Comparison of ENCODE assay signal across 9 cellular contexts in the genomic region with DNA sequence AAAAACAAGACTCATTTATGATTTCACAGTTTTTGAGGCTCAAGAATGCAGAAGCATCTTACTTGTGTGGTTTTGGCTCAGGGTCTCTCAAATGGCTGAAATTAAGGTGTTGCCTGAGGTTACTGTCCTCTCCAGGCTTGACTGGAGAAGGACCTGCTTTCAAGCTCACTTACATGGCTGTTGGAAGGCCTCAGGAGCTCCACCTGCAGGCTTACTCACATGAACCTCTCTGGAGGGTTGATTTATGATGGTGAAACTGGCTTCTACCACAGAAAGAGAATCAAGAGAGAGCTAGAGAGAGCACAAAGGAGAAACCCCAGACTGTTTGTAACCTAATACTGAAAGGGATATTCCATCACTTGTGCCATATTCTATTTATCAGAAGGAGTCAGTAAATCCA. TPM values are rescaled to one million over a fixed set of nuclear protein-coding genes. Genes with fewer than 3 reads are reported as not detected.
A peak's percentile ranks its signal among the peaks of the same experiment; 100 is the strongest.
DNase-seq lines count a peak whose midpoint lies in the region; ATAC-seq and TF ChIP-seq lines count a peak whose summit lies in the region.
"Had no signal": no experiment of that assay in that cellular context is flagged by ENCODE, and none has a peak within 500 bp of the region (broad histone marks: within the 10 kb centered on the region; RNA-seq: fewer than 3 reads in every experiment).

No MANE protein-coding gene starts in this region.

- ATAC-seq in HG02938 (IDR thresholded peaks at IDR 0.05; ENCODE audit: unreplicated experiment) = peak; percentile 75
- peak; percentile 78 to 86 (median 82) for ATAC-seq in right lobe of liver
- ATAC-seq in upper lobe of right lung = no peak
- ATAC-seq in HG03520 (IDR thresholded peaks at IDR 0.05; ENCODE audit: unreplicated experiment) = no peak
- ATAC-seq in GM19467 (IDR thresholded peaks at IDR 0.05; ENCODE audit: unreplicated experiment) = no peak

- peak; percentile 41 for TF ChIP-seq RAD21 in SK-N-SH (IDR thresholded peaks at IDR 0.05; ENCODE audit: low read length)

- H3K36me3 ChIP-seq in SK-N-SH (replicated peaks in 1 of 2; ENCODE audit: control insufficient read depth in 1 of 2, insufficient read depth in 2 of 2, low read length in 1 of 2) (no peaks in the 10 kb centered on the region), right lobe of liver (no peaks in the 10 kb centered on the region), upper lobe of right lung (no peaks in the 10 kb centered on the region)

- no peak overlapping the region for H2AFZ ChIP-seq in SK-N-SH (ENCODE audit: low read depth)

- H3K4me3 ChIP-seq in SK-N-SH (ENCODE audit: low read depth in 2 of 2, low read length in 1 of 2) = no peak overlapping the region
- no peak overlapping the region for H3K4me3 ChIP-seq in right lobe of liver
- H3K4me3 ChIP-seq in upper lobe of right lung = no peak overlapping the region
- H3K4me3 ChIP-seq: skin epidermis had no signal

- TF ChIP-seq CTCF in SK-N-SH (IDR thresholded peaks at IDR 0.05) (peak; percentile 51), right lobe of liver (IDR thresholded peaks at IDR 0.05) (peak; percentile 46 to 56 (median 48)), upper lobe of right lung (IDR thresholded peaks at IDR 0.05) (no peak)

- POLR2A ChIA-PET in SK-N-SH (lab: Yijun Ruan, JAX) = no interaction called here

- peak; percentile 15 for DNase-seq in NCI-H345 (lab: John Stamatoyannopoulos, UW)
- no peak for DNase-seq in NCI-H345 treated with DMSO at 0.1 percent for 48 hours (lab: John Stamatoyannopoulos, UW; ENCODE audit: unreplicated experiment)
- peak; percentile 4 for DNase-seq in SK-N-SH
- peak in 1 of 3 donors; percentile 27 for DNase-seq in right lobe of liver
- DNase-seq in upper lobe of right lung = no peak

- H3K9me2 ChIP-seq in SK-N-SH = no peaks in the 10 kb centered on the region

- H3K9ac ChIP-seq in SK-N-SH = no peak overlapping the region

- CTCF ChIA-PET in SK-N-SH (lab: Yijun Ruan, JAX) = interaction anchor here (1.2 kb wide), 1 partner anchor 9 kb away, joined by 3 read pairs; no protein-coding TSS in a partner anchor

- no peaks in the 10 kb centered on the region for H3F3A ChIP-seq in SK-N-SH (replicated peaks; ENCODE audit: insufficient read depth)

- no peak for TF ChIP-seq POLR2A in right lobe of liver (IDR thresholded peaks at IDR 0.05)

- H3K27me3 ChIP-seq in SK-N-SH (ENCODE audit: insufficient read depth) (no peaks in the 10 kb centered on the region), right lobe of liver (no peaks in the 10 kb centered on the region), upper lobe of right lung (peaks cover 17% of the 10 kb centered on the region)

- H3K9me3 ChIP-seq in SK-N-SH (no peaks in the 10 kb centered on the region), right lobe of liver (no peaks in the 10 kb centered on the region), upper lobe of right lung (no peaks in the 10 kb centered on the region)

- no peaks in the 10 kb centered on the region for H3K4me1 ChIP-seq in SK-N-SH (ENCODE audit: control insufficient read depth in 1 of 2, insufficient read depth in 2 of 2, low read depth in 1 of 2, low read length in 1 of 2)
- no peaks in the 10 kb centered on the region for H3K4me1 ChIP-seq in right lobe of liver
- no peaks in the 10 kb centered on the region for H3K4me1 ChIP-seq in upper lobe of right lung

- H3K4me2 ChIP-seq in SK-N-SH = no peak overlapping the region

- no peaks in the 10 kb centered on the region for H4K20me1 ChIP-seq in SK-N-SH (ENCODE audit: insufficient read depth)

- intact Hi-C loops in right lobe of liver (cut with DNase I) = no loop called here
- intact Hi-C loops in upper lobe of right lung (cut with DNase I) = no loop called here

- H3K79me2 ChIP-seq in SK-N-SH (ENCODE audit: insufficient read depth) = no peaks in the 10 kb centered on the region

- no peak for TF ChIP-seq EP300 in SK-N-SH (IDR thresholded peaks at IDR 0.05; ENCODE audit: borderline replicate concordance in 1 of 2, low read depth in 1 of 2, low read length in 1 of 2)

- H3K27ac ChIP-seq in SK-N-SH (ENCODE audit: low read depth in 2 of 2, low read length in 1 of 2) (no peak overlapping the region), right lobe of liver (no peak overlapping the region), upper lobe of right lung (no peak overlapping the region)
- H3K27ac ChIP-seq: skin epidermis had no signal

TF ChIP-seq in SK-N-SH, 30 proteins besides CTCF, POLR2A, EP300 and RAD21:
- TF ChIP-seq, protein P1, sequence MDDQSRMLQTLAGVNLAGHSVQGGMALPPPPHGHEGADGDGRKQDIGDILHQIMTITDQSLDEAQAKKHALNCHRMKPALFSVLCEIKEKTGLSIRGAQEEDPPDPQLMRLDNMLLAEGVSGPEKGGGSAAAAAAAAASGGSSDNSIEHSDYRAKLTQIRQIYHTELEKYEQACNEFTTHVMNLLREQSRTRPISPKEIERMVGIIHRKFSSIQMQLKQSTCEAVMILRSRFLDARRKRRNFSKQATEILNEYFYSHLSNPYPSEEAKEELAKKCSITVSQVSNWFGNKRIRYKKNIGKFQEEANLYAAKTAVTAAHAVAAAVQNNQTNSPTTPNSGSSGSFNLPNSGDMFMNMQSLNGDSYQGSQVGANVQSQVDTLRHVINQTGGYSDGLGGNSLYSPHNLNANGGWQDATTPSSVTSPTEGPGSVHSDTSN (IDR thresholded peaks at IDR 0.05) = no peak
- TF ChIP-seq, protein P2, sequence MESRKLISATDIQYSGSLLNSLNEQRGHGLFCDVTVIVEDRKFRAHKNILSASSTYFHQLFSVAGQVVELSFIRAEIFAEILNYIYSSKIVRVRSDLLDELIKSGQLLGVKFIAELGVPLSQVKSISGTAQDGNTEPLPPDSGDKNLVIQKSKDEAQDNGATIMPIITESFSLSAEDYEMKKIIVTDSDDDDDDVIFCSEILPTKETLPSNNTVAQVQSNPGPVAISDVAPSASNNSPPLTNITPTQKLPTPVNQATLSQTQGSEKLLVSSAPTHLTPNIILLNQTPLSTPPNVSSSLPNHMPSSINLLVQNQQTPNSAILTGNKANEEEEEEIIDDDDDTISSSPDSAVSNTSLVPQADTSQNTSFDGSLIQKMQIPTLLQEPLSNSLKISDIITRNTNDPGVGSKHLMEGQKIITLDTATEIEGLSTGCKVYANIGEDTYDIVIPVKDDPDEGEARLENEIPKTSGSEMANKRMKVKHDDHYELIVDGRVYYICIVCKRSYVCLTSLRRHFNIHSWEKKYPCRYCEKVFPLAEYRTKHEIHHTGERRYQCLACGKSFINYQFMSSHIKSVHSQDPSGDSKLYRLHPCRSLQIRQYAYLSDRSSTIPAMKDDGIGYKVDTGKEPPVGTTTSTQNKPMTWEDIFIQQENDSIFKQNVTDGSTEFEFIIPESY (IDR thresholded peaks at IDR 0.05; ENCODE audit: borderline replicate concordance, low read depth) = no peak
- TF ChIP-seq, protein P3, sequence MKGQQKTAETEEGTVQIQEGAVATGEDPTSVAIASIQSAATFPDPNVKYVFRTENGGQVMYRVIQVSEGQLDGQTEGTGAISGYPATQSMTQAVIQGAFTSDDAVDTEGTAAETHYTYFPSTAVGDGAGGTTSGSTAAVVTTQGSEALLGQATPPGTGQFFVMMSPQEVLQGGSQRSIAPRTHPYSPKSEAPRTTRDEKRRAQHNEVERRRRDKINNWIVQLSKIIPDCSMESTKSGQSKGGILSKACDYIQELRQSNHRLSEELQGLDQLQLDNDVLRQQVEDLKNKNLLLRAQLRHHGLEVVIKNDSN (IDR thresholded peaks at IDR 0.05; ENCODE audit: borderline replicate concordance, low read depth) = no peak
- TF ChIP-seq GATA2 (CRISPR knock-in tag; IDR thresholded peaks at IDR 0.05) (no peak), CHD2 (IDR thresholded peaks at IDR 0.05; ENCODE audit: low read length, partially characterized antibody) (no peak), RXRA (IDR thresholded peaks at IDR 0.05; ENCODE audit: borderline replicate concordance, low read depth) (no peak), FOSL2 (IDR thresholded peaks at IDR 0.05; ENCODE audit: borderline replicate concordance, low read depth) (no peak), GABPA (IDR thresholded peaks at IDR 0.05; ENCODE audit: low read depth) (no peak), JUND (IDR thresholded peaks at IDR 0.05) (no peak)

RNA-seq across cellular contexts. Expression of a gene that starts 6.2 kb away (rescaled TPM):
- 12.2 and 16.2 TPM in 2 replicates for polyA plus RNA-seq in SK-N-SH (2012; rRNA removed)
- polyA plus RNA-seq in SK-N-SH (2012; cell fraction: cytosol; rRNA removed) = 18.1 and 18.3 TPM in 2 replicates
- 5.1 and 9.6 TPM in 2 replicates for polyA plus RNA-seq in SK-N-SH (2012; cell fraction: nucleus; rRNA removed)
- total RNA-seq in right lobe of liver (under 1 TPM in 3 of 6 experiments, not detected in 3; 0.06 to 0.31 (median 0.12) TPM), upper lobe of right lung (0.26 TPM)

Comparison
In these comparisons a context has a peak if more than half of its experiments do, and no peak if none do; other contexts are left out.
1. DNase-seq: peak in NCI-H345 (single experiment) and SK-N-SH (single experiment); none in NCI-H345 treated with DMSO at 0.1 percent for 48 hours (single experiment) and upper lobe of right lung (single experiment).
2. ATAC-seq: peak in HG02938 (single experiment) and right lobe of liver (4 of 4); none in upper lobe of right lung (single experiment), HG03520 (single experiment) and GM19467 (single experiment).